ENCODE assay signal across 8 cellular contexts in genomic region chr5:181159286-181160143, GRCh38. TPM values are rescaled to one million over a fixed set of nuclear protein-coding genes. Genes with fewer than 3 reads are reported as not detected.
DNase-seq lines count a peak whose midpoint lies in the region; ATAC-seq and TF ChIP-seq lines count a peak whose summit lies in the region.

No MANE protein-coding gene starts in this region.

- peak overlapping the region; percentile 32; the same call in 1 of the 2 replicates for H3K9ac ChIP-seq in DND-41 (ENCODE audit: low read depth, low read length)

- peak overlapping the region; percentile 34 for H3K27ac ChIP-seq in DND-41 (ENCODE audit: low read length)
- H3K27ac ChIP-seq in KOPT-K1 (ENCODE audit: low read depth, low read length, poor library complexity, severe bottlenecking): peak overlapping the region; percentile 52
- no peak overlapping the region for H3K27ac ChIP-seq in suprapubic skin

- H3K36me3 ChIP-seq in DND-41 (ENCODE audit: insufficient read depth, low read length): no peaks in the 10 kb centered on the region
- H3K36me3 ChIP-seq in KOPT-K1 (ENCODE audit: insufficient read depth, low read length): no peaks in the 10 kb centered on the region
- no peaks in the 10 kb centered on the region for H3K36me3 ChIP-seq in suprapubic skin

- no peak overlapping the region for H3K4me3 ChIP-seq in DND-41 (ENCODE audit: low read depth in 1 of 2, low read length in 2 of 2)
- H3K4me3 ChIP-seq in fibroblast of the aortic adventitia (ENCODE audit: low read depth, low read length): no peak overlapping the region
- no peak overlapping the region for H3K4me3 ChIP-seq in suprapubic skin

- ATAC-seq in DND-41 (ENCODE audit: insufficient read depth, low read depth): peak; percentile 95
- peak; percentile 82 for ATAC-seq in GM21786 (IDR thresholded peaks at IDR 0.05; ENCODE audit: unreplicated experiment)

- peak overlapping the region; percentile 71 for H3K4me3 Mint-ChIP-seq in activated T-helper 1 cell treated with anti-CD3 and anti-CD28 coated beads, Interleukin-12 subunit alpha, Interleukin-12 subunit beta, Interleukin-2, Interleukin-4 antibody, amounts not matched to agents 30 ng/mL and 10 ng/mL and 1 ng/mL, durations not matched to agents 14 hours and 24 hours and 36 hours

- H3K4me1 ChIP-seq in DND-41 (ENCODE audit: insufficient read depth, low read length) (peaks cover 25% of the 10 kb centered on the region), suprapubic skin (peaks cover 3% of the 10 kb centered on the region)

- intact Hi-C loops in activated T-helper 1 cell treated with anti-CD3 and anti-CD28 coated beads, Interleukin-12 subunit alpha, Interleukin-12 subunit beta, Interleukin-2, Interleukin-4 antibody, amounts not matched to agents 30 ng/mL and 10 ng/mL and 1 ng/mL, durations not matched to agents 14 hours and 24 hours and 36 hours (cut with micrococcal nuclease): loop anchor here (1.0 to 5.0 kb wide), 8 partner anchors 25 to 375 kb away; partner anchors contain the start of genes MGAT1 and TRIM52

- H3K9me3 Mint-ChIP-seq in activated T-helper 1 cell treated with anti-CD3 and anti-CD28 coated beads, Interleukin-12 subunit alpha, Interleukin-12 subunit beta, Interleukin-2, Interleukin-4 antibody, amounts not matched to agents 30 ng/mL and 10 ng/mL and 1 ng/mL, durations not matched to agents 14 hours and 24 hours and 36 hours: peaks cover 3% of the 10 kb centered on the region

- H3K27me3 ChIP-seq in DND-41 (ENCODE audit: insufficient read depth, low read length, poor library complexity) (no peaks in the 10 kb centered on the region), suprapubic skin (peaks cover 25% of the 10 kb centered on the region)

- peak; percentile 89 for DNase-seq in DND-41
- peak; percentile 81 for DNase-seq in RKO (ENCODE audit: low spot score)
- DNase-seq in activated T-helper 1 cell treated with anti-CD3 and anti-CD28 coated beads, Interleukin-12 subunit alpha, Interleukin-12 subunit beta, Interleukin-2, Interleukin-4 antibody, amounts not matched to agents 30 ng/mL and 10 ng/mL and 1 ng/mL, durations not matched to agents 14 hours and 24 hours and 36 hours (ENCODE audit: low spot score): peak; percentile 82
- DNase-seq in fibroblast of the aortic adventitia (ENCODE audit: low read depth): peak; percentile 77
- DNase-seq in nucleus accumbens (lab: John Stamatoyannopoulos, UW): peak in 54 of 56 donors; percentile 10 to 94 (median 76)
- DNase-seq in suprapubic skin (ENCODE audit: low spot score in 2 of 2): peak; percentile 87 to 89

- peaks cover 4% of the 10 kb centered on the region for H3K27me3 Mint-ChIP-seq in activated T-helper 1 cell treated with anti-CD3 and anti-CD28 coated beads, Interleukin-12 subunit alpha, Interleukin-12 subunit beta, Interleukin-2, Interleukin-4 antibody, amounts not matched to agents 30 ng/mL and 10 ng/mL and 1 ng/mL, durations not matched to agents 14 hours and 24 hours and 36 hours (ENCODE audit: insufficient read depth)

- peak overlapping the region; percentile 37; the same call in 1 of the 2 replicates for H2AFZ ChIP-seq in DND-41 (ENCODE audit: low read depth, low read length)

- no peaks in the 10 kb centered on the region for H3K79me2 ChIP-seq in DND-41 (ENCODE audit: insufficient read depth, low read length)

- H3K36me3 Mint-ChIP-seq in activated T-helper 1 cell treated with anti-CD3 and anti-CD28 coated beads, Interleukin-12 subunit alpha, Interleukin-12 subunit beta, Interleukin-2, Interleukin-4 antibody, amounts not matched to agents 30 ng/mL and 10 ng/mL and 1 ng/mL, durations not matched to agents 14 hours and 24 hours and 36 hours (ENCODE audit: low read depth): peaks cover 2% of the 10 kb centered on the region

- peak overlapping the region; percentile 95 for H3K27ac Mint-ChIP-seq in activated T-helper 1 cell treated with anti-CD3 and anti-CD28 coated beads, Interleukin-12 subunit alpha, Interleukin-12 subunit beta, Interleukin-2, Interleukin-4 antibody, amounts not matched to agents 30 ng/mL and 10 ng/mL and 1 ng/mL, durations not matched to agents 14 hours and 24 hours and 36 hours

- no peak for TF ChIP-seq POLR2A in suprapubic skin (IDR thresholded peaks at IDR 0.05)

- no peak overlapping the region for H3K4me2 ChIP-seq in DND-41 (ENCODE audit: insufficient read depth, low read length)

- peak; percentile 98 for TF ChIP-seq CTCF in DND-41 (IDR thresholded peaks at IDR 0.05; ENCODE audit: borderline replicate concordance, extremely low read depth, low read length, poor library complexity, severe bottlenecking)
- TF ChIP-seq CTCF in fibroblast of the aortic adventitia (IDR thresholded peaks at IDR 0.05; ENCODE audit: insufficient read depth, low read length): peak; percentile 93
- TF ChIP-seq CTCF in suprapubic skin (IDR thresholded peaks at IDR 0.05): peak; percentile 71 to 84

- peaks cover 27% of the 10 kb centered on the region for H3K4me1 Mint-ChIP-seq in activated T-helper 1 cell treated with anti-CD3 and anti-CD28 coated beads, Interleukin-12 subunit alpha, Interleukin-12 subunit beta, Interleukin-2, Interleukin-4 antibody, amounts not matched to agents 30 ng/mL and 10 ng/mL and 1 ng/mL, durations not matched to agents 14 hours and 24 hours and 36 hours (ENCODE audit: low read depth)

- H3K9me3 ChIP-seq in DND-41 (ENCODE audit: insufficient read depth, low read length, severe bottlenecking) (no peaks in the 10 kb centered on the region), KOPT-K1 (ENCODE audit: insufficient read depth, low read length, poor library complexity, severe bottlenecking) (no peaks in the 10 kb centered on the region), suprapubic skin (no peaks in the 10 kb centered on the region)

- H4K20me1 ChIP-seq in DND-41 (ENCODE audit: insufficient read depth, low read length): no peaks in the 10 kb centered on the region

- no peak for TF ChIP-seq EP300 in suprapubic skin (IDR thresholded peaks at IDR 0.05)

- WGBS in suprapubic skin: 43% methylated on average over 16 of the region's 20 CpGs

RNA-seq across cellular contexts. Expression of gene OR2V2, which starts 12.1 kb away (rescaled TPM):
- total RNA-seq in activated T-helper 1 cell treated with anti-CD3 and anti-CD28 coated beads, Interleukin-12 subunit alpha, Interleukin-12 subunit beta, Interleukin-2, Interleukin-4 antibody, amounts not matched to agents 30 ng/mL and 10 ng/mL and 1 ng/mL, durations not matched to agents 14 hours and 24 hours and 36 hours: not detected in 2 replicates
- not detected in 2 replicates for total RNA-seq in fibroblast of the aortic adventitia (ENCODE audit: low replicate concordance)
- not detected for total RNA-seq in suprapubic skin

RNA-seq across cellular contexts. Expression of gene OR2V1, which starts 28.5 kb away (rescaled TPM):
- total RNA-seq in activated T-helper 1 cell treated with anti-CD3 and anti-CD28 coated beads, Interleukin-12 subunit alpha, Interleukin-12 subunit beta, Interleukin-2, Interleukin-4 antibody, amounts not matched to agents 30 ng/mL and 10 ng/mL and 1 ng/mL, durations not matched to agents 14 hours and 24 hours and 36 hours: not detected in 2 replicates
- total RNA-seq in fibroblast of the aortic adventitia (ENCODE audit: low replicate concordance): not detected in 2 replicates
- not detected for total RNA-seq in suprapubic skin

RNA-seq across cellular contexts. Expression of gene TRIM7, which starts 45.5 kb away (rescaled TPM):
- total RNA-seq in activated T-helper 1 cell treated with anti-CD3 and anti-CD28 coated beads, Interleukin-12 subunit alpha, Interleukin-12 subunit beta, Interleukin-2, Interleukin-4 antibody, amounts not matched to agents 30 ng/mL and 10 ng/mL and 1 ng/mL, durations not matched to agents 14 hours and 24 hours and 36 hours: 1.5 and 1.8 TPM in 2 replicates
- 0.74 and 3.3 TPM in 2 replicates for total RNA-seq in fibroblast of the aortic adventitia (ENCODE audit: low replicate concordance)
- 10 to 100 TPM; 52.0 to 79.0 (median 69.4) TPM for total RNA-seq in suprapubic skin

Comparison
In these comparisons a context has a peak if more than half of its experiments do, and no peak if none do; other contexts are left out.
1. RNA of gene TRIM7, which starts 45.5 kb away (total RNA-seq): 52.0 to 79.0 TPM in suprapubic skin; 0.74 to 3.3 TPM in fibroblast of the aortic adventitia and 1.5 to 1.8 TPM in activated T-helper 1 cell treated with anti-CD3 and anti-CD28 coated beads, Interleukin-12 subunit alpha, Interleukin-12 subunit beta, Interleukin-2, Interleukin-4 antibody, amounts not matched to agents 30 ng/mL and 10 ng/mL and 1 ng/mL, durations not matched to agents 14 hours and 24 hours and 36 hours; every median in the first group is over 10 times any median in the second.
2. Peak in every context shown above with its lines, with median percentiles within 50 percentile points of each other: DNase-seq and CTCF ChIP-seq.